10 cellular contexts compared by ENCODE assay signal in the genomic region with DNA sequence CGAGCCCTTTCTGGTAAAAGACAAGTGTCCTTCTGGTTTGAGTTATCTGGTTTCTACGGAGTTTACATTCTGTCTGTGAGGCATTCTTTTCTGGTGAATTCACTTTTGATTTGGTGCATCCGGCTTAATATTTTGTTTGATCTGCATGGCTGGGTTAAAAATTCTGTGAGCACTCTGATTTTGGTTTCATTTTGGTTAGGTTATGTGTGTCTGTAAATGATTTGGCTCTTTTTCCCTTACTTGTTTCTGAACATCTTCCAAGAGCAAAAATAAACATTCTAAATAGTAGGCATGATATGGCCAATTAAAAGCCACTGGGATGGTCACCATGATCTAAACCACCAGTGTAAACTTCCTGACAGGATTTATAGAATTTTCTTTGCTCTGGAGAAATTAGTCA.
A peak's percentile ranks its signal among the peaks of the same experiment; 100 is the strongest.
DNase-seq lines count a peak whose midpoint lies in the region; ATAC-seq and TF ChIP-seq lines count a peak whose summit lies in the region.
"Had no signal": no experiment of that assay in that cellular context is flagged by ENCODE, and none has a peak within 500 bp of the region (broad histone marks: within the 10 kb centered on the region; RNA-seq: fewer than 3 reads in every experiment).

No MANE protein-coding gene starts in this region.

- no peaks in the 10 kb centered on the region for H3K23me2 ChIP-seq in H9 (ENCODE audit: insufficient read length, low read depth, low read length, poor library complexity, severe bottlenecking)

- H2AFZ ChIP-seq in H9 (ENCODE audit: low read length): no peak overlapping the region

- CTCF ChIA-PET in AG04450 (lab: Charles Lee): interaction anchor here (9.7 kb wide), 1 partner anchor 10 kb away, joined by 115 read pairs; no protein-coding TSS in a partner anchor

- TF ChIP-seq CTCF in AG04450 (IDR thresholded peaks at IDR 0.05; ENCODE audit: low read depth, low read length): no peak
- no peak for TF ChIP-seq CTCF in H9 (conservative IDR thresholded peaks at IDR 0.05)
- no peak for TF ChIP-seq CTCF in ascending aorta (IDR thresholded peaks at IDR 0.05)
- no peak for TF ChIP-seq CTCF in left lung (IDR thresholded peaks at IDR 0.05)

- H3K27ac ChIP-seq in AG04450 (ENCODE audit: low read depth, low read length) (no peak overlapping the region), H9 (ENCODE audit: insufficient read length, low read depth, low read length) (no peak overlapping the region), ascending aorta (no peak overlapping the region), left lung (peak overlapping the region; percentile 19 to 35)

- no peak overlapping the region for H4K8ac ChIP-seq in H9 (replicated peaks; ENCODE audit: insufficient read length, low read depth, low read length)

- H2BK20ac ChIP-seq in H9 (ENCODE audit: low read depth, low read length, poor library complexity, severe bottlenecking): no peak overlapping the region

- no peaks in the 10 kb centered on the region for H3K27me3 Mint-ChIP-seq in H9 (ENCODE audit: low read depth)
- H3K27me3 Mint-ChIP-seq: stimulated activated memory B cell treated with anti-CD40 and anti-IgM and Interleukin-4, amounts not matched to agents 10 μg/mL and 1 μg/mL and 100 μg/mL, for 72 hours had no signal

- no peak overlapping the region for H3T11ph ChIP-seq in H9 (ENCODE audit: low read length)

- H3K4me1 ChIP-seq in H9 (ENCODE audit: insufficient read depth, low read length) (peaks cover 2% of the 10 kb centered on the region; the same call in 1 of the 2 replicates), ascending aorta (peaks cover 4 to 5% of the 10 kb centered on the region in 2 donors), left lung (peaks cover 0 to 8% of the 10 kb centered on the region in 2 donors)

- H2BK12ac ChIP-seq in H9 (ENCODE audit: insufficient read length, low read depth, low read length): no peak overlapping the region

- H3K23ac ChIP-seq in H9 (ENCODE audit: insufficient read length, low read depth, low read length): no peak overlapping the region

- WGBS in H9 (ENCODE audit: extremely low coverage, insufficient read length, low lambda C conversion rate): no CpG with 5 or more reads among the region's 3 CpGs

- H3K9me3 Mint-ChIP-seq in H9: peaks cover 0 to 7% of the 10 kb centered on the region in 2 experiments; a peak in 2 of 5 replicates

- no peak overlapping the region for H3K4me3 Mint-ChIP-seq in H9
- H3K4me3 Mint-ChIP-seq: stimulated activated memory B cell treated with anti-CD40 and anti-IgM and Interleukin-4, amounts not matched to agents 10 μg/mL and 1 μg/mL and 100 μg/mL, for 72 hours had no signal

- H2BK15ac ChIP-seq in H9 (ENCODE audit: low read depth, low read length): no peak overlapping the region

- no peak overlapping the region for H4K5ac ChIP-seq in H9 (ENCODE audit: insufficient read length, low read depth, low read length)

- no peak overlapping the region for H2AK5ac ChIP-seq in H9 (ENCODE audit: insufficient read length, low read length)

- H3K27ac Mint-ChIP-seq in H9: peak overlapping the region; percentile 2 to 74 (median 43); a peak in 4 of 7 replicates
- H3K27ac Mint-ChIP-seq: stimulated activated memory B cell treated with anti-CD40 and anti-IgM and Interleukin-4, amounts not matched to agents 10 μg/mL and 1 μg/mL and 100 μg/mL, for 72 hours had no signal

- H3K56ac ChIP-seq in H9 (ENCODE audit: insufficient read length, low read depth, low read length): no peak overlapping the region

- no peak overlapping the region for H2BK5ac ChIP-seq in H9 (ENCODE audit: insufficient read length, low read length)

- no peak overlapping the region for H3K14ac ChIP-seq in H9 (ENCODE audit: insufficient read depth, low read length)

- H3K36me3 ChIP-seq in ascending aorta (no peaks in the 10 kb centered on the region), left lung (no peaks in the 10 kb centered on the region)

- no peak overlapping the region for H3K4me2 ChIP-seq in H9 (ENCODE audit: insufficient read depth, insufficient read length, low read length)

- no peaks in the 10 kb centered on the region for H3K27me3 ChIP-seq in AG04450 (ENCODE audit: control insufficient read depth, insufficient read depth, low read length)
- H3K27me3 ChIP-seq in H9 (ENCODE audit: insufficient read depth, low read length): no peaks in the 10 kb centered on the region
- H3K27me3 ChIP-seq in ascending aorta: no peaks in the 10 kb centered on the region
- H3K27me3 ChIP-seq in left lung: no peaks in the 10 kb centered on the region

- H3K36me3 Mint-ChIP-seq in H9 (ENCODE audit: insufficient read depth in 1 of 3, low read depth in 3 of 3): peaks cover 7 to 9% (median 7%) of the 10 kb centered on the region in 3 experiments; a peak in 4 of 7 replicates
- H3K36me3 Mint-ChIP-seq: stimulated activated memory B cell treated with anti-CD40 and anti-IgM and Interleukin-4, amounts not matched to agents 10 μg/mL and 1 μg/mL and 100 μg/mL, for 72 hours had no signal

- H3K4me1 Mint-ChIP-seq in H9: peaks cover 24 to 38% of the 10 kb centered on the region in 2 experiments
- H3K4me1 Mint-ChIP-seq: stimulated activated memory B cell treated with anti-CD40 and anti-IgM and Interleukin-4, amounts not matched to agents 10 μg/mL and 1 μg/mL and 100 μg/mL, for 72 hours had no signal

- no peak overlapping the region for H4K91ac ChIP-seq in H9 (ENCODE audit: insufficient read length, low read depth, low read length)

- no peak overlapping the region for H2BK120ac ChIP-seq in H9 (ENCODE audit: low read depth, low read length, poor library complexity, severe bottlenecking)

- H3K4ac ChIP-seq in H9 (ENCODE audit: low read depth, low read length): no peak overlapping the region

- no peaks in the 10 kb centered on the region for H4K20me1 ChIP-seq in H9 (ENCODE audit: control insufficient read depth, insufficient read depth, insufficient read length)

- H3K9me3 ChIP-seq in AG04450 (ENCODE audit: control insufficient read depth, insufficient read depth, low read length) (no peaks in the 10 kb centered on the region), H9 (ENCODE audit: control insufficient read depth, low read depth, low read length) (no peaks in the 10 kb centered on the region), ascending aorta (no peaks in the 10 kb centered on the region), left lung (no peaks in the 10 kb centered on the region)

- no peaks in the 10 kb centered on the region for H3K79me1 ChIP-seq in H9 (ENCODE audit: insufficient read depth, low read depth, low read length, poor library complexity, severe bottlenecking)

- POLR2A ChIA-PET in AG04450 (lab: Yijun Ruan, JAX): no interaction called here

- H3K4me3 ChIP-seq in AG04450 (ENCODE audit: low read depth, low read length) (peak overlapping the region; percentile 29), ascending aorta (peak overlapping the region; percentile 18 to 40), left lung (peak overlapping the region in 1 of 2 donors; percentile 5)

- H3K79me2 ChIP-seq in H9 (ENCODE audit: insufficient read depth, low read length): no peaks in the 10 kb centered on the region

- peak; percentile 31 for ATAC-seq in left lung
- ATAC-seq in HG02973 (IDR thresholded peaks at IDR 0.05; ENCODE audit: unreplicated experiment): no peak
- ATAC-seq: stimulated activated memory B cell treated with anti-CD40 and anti-IgM and Interleukin-4, amounts not matched to agents 10 μg/mL and 1 μg/mL and 100 μg/mL, for 72 hours had no signal

- H3K9ac ChIP-seq in H9 (ENCODE audit: extremely low read depth, insufficient read length, low read length): no peak overlapping the region

- DNase-seq in AG04450 (ENCODE audit: low read depth, low spot score) (peak; percentile 30), H9 (no peak), ascending aorta (ENCODE audit: low spot score in 2 of 2) (no peak), left lung (no peak), NCI-H187 (lab: John Stamatoyannopoulos, UW) (no peak), DMS53 treated with DMSO at 0.1 percent for 48 hours (lab: John Stamatoyannopoulos, UW; ENCODE audit: unreplicated experiment) (no peak), NCI-H1092 (lab: John Stamatoyannopoulos, UW) (no peak)
- DNase-seq: NCI-H1417 had no signal

- H3K18ac ChIP-seq in H9 (ENCODE audit: insufficient read length, low read depth, low read length): no peak overlapping the region

- intact Hi-C loops in ascending aorta (cut with DNase I): no loop called here
- intact Hi-C loops in left lung (cut with DNase I): no loop called here

Comparison
In these comparisons a context has a peak if more than half of its experiments do, and no peak if none do; other contexts are left out.
1. H3K27ac ChIP-seq: peak in left lung (2 of 2); none in AG04450 (single experiment), H9 (single experiment) and ascending aorta (0 of 2).